In genomic region chr4:13626492-13627184, GRCh38 we compare ENCODE assay signal across 8 cellular contexts. TPM values are rescaled to one million over a fixed set of nuclear protein-coding genes. Genes with fewer than 3 reads are reported as not detected.
DNase-seq lines count a peak whose midpoint lies in the region; ATAC-seq lines count a peak whose summit lies in the region.

No MANE protein-coding gene starts in this region.

- H3K27me3 Mint-ChIP-seq in T-helper 1 cell treated with Interleukin-12 subunit alpha and Interleukin-12 subunit beta and Interleukin-4 antibody, amounts not matched to agents 30 μg/mL and 1 μg/mL, for 36 hours (ENCODE audit: low read depth): no peaks in the 10 kb centered on the region
- H3K27me3 Mint-ChIP-seq in activated CD8-positive, alpha-beta T cell treated with anti-CD3 and anti-CD28 coated beads, Interleukin-2, amount 10 ng/mL, durations not matched to agents 7 days and 5 days (ENCODE audit: low read depth): no peaks in the 10 kb centered on the region

- ATAC-seq in activated CD8-positive, alpha-beta T cell treated with anti-CD3 and anti-CD28 coated beads, Interleukin-2, amount 10 ng/mL, durations not matched to agents 7 days and 5 days: no peak
- ATAC-seq in HG02678 (IDR thresholded peaks at IDR 0.05; ENCODE audit: unreplicated experiment) (no peak), GM21390 (IDR thresholded peaks at IDR 0.05; ENCODE audit: unreplicated experiment) (no peak)

- POLR2A ChIA-PET in activated CD8-positive, alpha-beta T cell treated with anti-CD3 and anti-CD28 coated beads, Interleukin-2, amount 10 ng/mL, durations not matched to agents 7 days and 5 days (lab: Charles Lee): interaction anchor here (1.6 kb wide), 2 partner anchors 9 to 143 kb away, joined by 6 read pairs; no protein-coding TSS in a partner anchor

- DNase-seq in T-helper 1 cell (no peak), NCI-H2081 treated with DMSO at 0.1 percent for 48 hours (lab: John Stamatoyannopoulos, UW) (no peak)
- DNase-seq in activated CD8-positive, alpha-beta T cell treated with anti-CD3 and anti-CD28 coated beads, Interleukin-2, amount 10 ng/mL, durations not matched to agents 7 days and 5 days: no peak

- no peaks in the 10 kb centered on the region for H3K36me3 ChIP-seq in iPS-20b (ENCODE audit: insufficient read depth, low read depth, low read length)
- H3K36me3 ChIP-seq in subcutaneous abdominal adipose tissue (ENCODE audit: control insufficient read depth in 5 of 5, insufficient read depth in 5 of 5, low read length in 5 of 5): peaks cover 0 to 3% (median 0%) of the 10 kb centered on the region in 5 donors

- peak overlapping the region; percentile 78 for H3K4me3 Mint-ChIP-seq in T-helper 1 cell treated with Interleukin-12 subunit alpha and Interleukin-12 subunit beta and Interleukin-4 antibody, amounts not matched to agents 30 μg/mL and 1 μg/mL, for 36 hours
- H3K4me3 Mint-ChIP-seq in activated CD8-positive, alpha-beta T cell treated with anti-CD3 and anti-CD28 coated beads, Interleukin-2, amount 10 ng/mL, durations not matched to agents 7 days and 5 days: peak overlapping the region; percentile 76

- H3K4me1 ChIP-seq in iPS-20b (ENCODE audit: insufficient read depth, low read length) (peaks cover 6% of the 10 kb centered on the region; the same call in 1 of the 2 replicates), subcutaneous abdominal adipose tissue (ENCODE audit: control insufficient read depth in 5 of 5, insufficient read depth in 5 of 5, low read length in 5 of 5) (peaks cover 5 to 34% (median 29%) of the 10 kb centered on the region in 5 donors)

- peak overlapping the region; percentile 99 for H3K4me3 ChIP-seq in iPS-20b (ENCODE audit: low read length)
- peak overlapping the region; percentile 74 to 100 (median 93) for H3K4me3 ChIP-seq in subcutaneous abdominal adipose tissue (ENCODE audit: low read depth in 1 of 5, low read length in 5 of 5)

- peak overlapping the region; percentile 94 for H3K9ac ChIP-seq in iPS-20b (ENCODE audit: low read depth, low read length)
- peak overlapping the region; percentile 40 to 98 (median 87) for H3K9ac ChIP-seq in subcutaneous abdominal adipose tissue (ENCODE audit: low read length in 5 of 5)

- H3K27ac Mint-ChIP-seq in T-helper 1 cell treated with Interleukin-12 subunit alpha and Interleukin-12 subunit beta and Interleukin-4 antibody, amounts not matched to agents 30 μg/mL and 1 μg/mL, for 36 hours: peak overlapping the region; percentile 46
- H3K27ac Mint-ChIP-seq in activated CD8-positive, alpha-beta T cell treated with anti-CD3 and anti-CD28 coated beads, Interleukin-2, amount 10 ng/mL, durations not matched to agents 7 days and 5 days: peak overlapping the region; percentile 51

- H3K27me3 ChIP-seq in iPS-20b (ENCODE audit: insufficient read depth, low read length) (no peaks in the 10 kb centered on the region), subcutaneous abdominal adipose tissue (ENCODE audit: control insufficient read depth in 5 of 5, insufficient read depth in 4 of 5, low read length in 5 of 5) (no peaks in the 10 kb centered on the region)

- H3K9me3 ChIP-seq in iPS-20b (ENCODE audit: insufficient read depth, low read depth, low read length) (no peaks in the 10 kb centered on the region), subcutaneous abdominal adipose tissue (ENCODE audit: control insufficient read depth in 5 of 5, low read length in 5 of 5) (no peaks in the 10 kb centered on the region)

- H3K4me1 Mint-ChIP-seq in T-helper 1 cell treated with Interleukin-12 subunit alpha and Interleukin-12 subunit beta and Interleukin-4 antibody, amounts not matched to agents 30 μg/mL and 1 μg/mL, for 36 hours (ENCODE audit: low read depth): peaks cover 25% of the 10 kb centered on the region
- H3K4me1 Mint-ChIP-seq in activated CD8-positive, alpha-beta T cell treated with anti-CD3 and anti-CD28 coated beads, Interleukin-2, amount 10 ng/mL, durations not matched to agents 7 days and 5 days (ENCODE audit: low read depth): peaks cover 34% of the 10 kb centered on the region

- H3K9me3 Mint-ChIP-seq in T-helper 1 cell treated with Interleukin-12 subunit alpha and Interleukin-12 subunit beta and Interleukin-4 antibody, amounts not matched to agents 30 μg/mL and 1 μg/mL, for 36 hours: no peaks in the 10 kb centered on the region
- H3K9me3 Mint-ChIP-seq in activated CD8-positive, alpha-beta T cell treated with anti-CD3 and anti-CD28 coated beads, Interleukin-2, amount 10 ng/mL, durations not matched to agents 7 days and 5 days (ENCODE audit: insufficient read depth): no peaks in the 10 kb centered on the region

- H3K27ac ChIP-seq in iPS-20b (ENCODE audit: low read length): no peak overlapping the region
- H3K27ac ChIP-seq in subcutaneous abdominal adipose tissue (ENCODE audit: low read depth, low read length): no peak overlapping the region

- CTCF ChIA-PET in activated CD8-positive, alpha-beta T cell treated with anti-CD3 and anti-CD28 coated beads, Interleukin-2, amount 10 ng/mL, durations not matched to agents 7 days and 5 days (lab: Charles Lee): no interaction called here

- H3K36me3 Mint-ChIP-seq in T-helper 1 cell treated with Interleukin-12 subunit alpha and Interleukin-12 subunit beta and Interleukin-4 antibody, amounts not matched to agents 30 μg/mL and 1 μg/mL, for 36 hours (ENCODE audit: low read depth): peaks cover 4% of the 10 kb centered on the region
- peaks cover 4% of the 10 kb centered on the region for H3K36me3 Mint-ChIP-seq in activated CD8-positive, alpha-beta T cell treated with anti-CD3 and anti-CD28 coated beads, Interleukin-2, amount 10 ng/mL, durations not matched to agents 7 days and 5 days (ENCODE audit: low read depth)

RNA-seq across cellular contexts. Expression of gene BOD1L1, which starts 0.9 kb away (rescaled TPM):
- total RNA-seq in activated CD8-positive, alpha-beta T cell treated with anti-CD3 and anti-CD28 coated beads, Interleukin-2, amount 10 ng/mL, durations not matched to agents 7 days and 5 days: 10 to 100 TPM; 29.7 to 30.2 TPM
